ENCODE assay signal across 11 cellular contexts in genomic region chr2:224579411-224579810, GRCh38. TPM values are rescaled to one million over a fixed set of nuclear protein-coding genes. Genes with fewer than 3 reads are reported as not detected.
DNase-seq lines count a peak whose midpoint lies in the region; ATAC-seq and TF ChIP-seq lines count a peak whose summit lies in the region.
"Had no signal": no experiment of that assay in that cellular context is flagged by ENCODE, and none has a peak within 500 bp of the region (broad histone marks: within the 10 kb centered on the region; RNA-seq: fewer than 3 reads in every experiment).

No MANE protein-coding gene starts in this region.

- H3K36me3 ChIP-seq in DND-41 (ENCODE audit: insufficient read depth, low read length): peaks cover 14% of the 10 kb centered on the region; the same call in 1 of the 2 replicates
- H3K36me3 ChIP-seq in mammary epithelial cell (ENCODE audit: insufficient read depth, low read length): no peaks in the 10 kb centered on the region
- no peaks in the 10 kb centered on the region for H3K36me3 ChIP-seq in naive thymus-derived CD4-positive, alpha-beta T cell (ENCODE audit: control insufficient read depth in 2 of 3, insufficient read depth in 3 of 3, low read length in 3 of 3)

- H3K27me3 ChIP-seq in DND-41 (ENCODE audit: insufficient read depth, low read length, poor library complexity) (no peaks in the 10 kb centered on the region), mammary epithelial cell (ENCODE audit: insufficient read depth, low read length) (no peaks in the 10 kb centered on the region)
- H3K27me3 ChIP-seq in naive thymus-derived CD4-positive, alpha-beta T cell (ENCODE audit: control insufficient read depth in 2 of 2, insufficient read depth in 2 of 2, low read length in 2 of 2): no peaks in the 10 kb centered on the region

- H3K27ac Mint-ChIP-seq in naive thymus-derived CD4-positive, alpha-beta T cell: peak overlapping the region in 6 of 9 donors; percentile 0 to 83 (median 14)

- H3K9ac ChIP-seq in DND-41 (ENCODE audit: low read depth, low read length) (no peak overlapping the region), mammary epithelial cell (ENCODE audit: insufficient read depth, low read length) (no peak overlapping the region)

- CTCF ChIA-PET in mammary epithelial cell (lab: Charles Lee; ENCODE audit: low non-redundant PET): interaction anchor here (0.6 kb wide), 1 partner anchor 894 kb away, joined by 5 read pairs; no protein-coding TSS in a partner anchor
- CTCF ChIA-PET in naive thymus-derived CD4-positive, alpha-beta T cell (lab: Charles Lee): interaction anchor here (0.7 to 0.8 kb wide), 2 partner anchors 17 to 67 kb away, joined by 3 read pairs; no protein-coding TSS in a partner anchor

- no peaks in the 10 kb centered on the region for H3K9me3 ChIP-seq in DND-41 (ENCODE audit: insufficient read depth, low read length, severe bottlenecking)
- H3K9me3 ChIP-seq in mammary epithelial cell (replicated peaks; ENCODE audit: insufficient read depth, low read length): no peaks in the 10 kb centered on the region
- no peaks in the 10 kb centered on the region for H3K9me3 ChIP-seq in naive thymus-derived CD4-positive, alpha-beta T cell (ENCODE audit: control insufficient read depth in 2 of 3, low read length in 3 of 3)

- peaks cover 0 to 2% (median 0%) of the 10 kb centered on the region in 11 donors for H3K9me3 Mint-ChIP-seq in naive thymus-derived CD4-positive, alpha-beta T cell

- WGBS in mammary epithelial cell (ENCODE audit: low coverage, missing lambda C conversion rate): 100% methylated on average over 1 of the region's 2 CpGs

- no peak overlapping the region for H2AFZ ChIP-seq in DND-41 (ENCODE audit: low read depth, low read length)
- no peak overlapping the region for H2AFZ ChIP-seq in mammary epithelial cell (ENCODE audit: low read depth, low read length)

- H3K4me3 ChIP-seq in DND-41 (ENCODE audit: low read depth in 1 of 2, low read length in 2 of 2): no peak overlapping the region
- H3K4me3 ChIP-seq in NB4 (ENCODE audit: low read depth, low read length): peak overlapping the region; percentile 17
- H3K4me3 ChIP-seq in mammary epithelial cell (replicated peaks in 1 of 3; ENCODE audit: insufficient read depth in 1 of 3, low read depth in 2 of 3, low read length in 3 of 3): peak overlapping the region in 1 of 3 experiments; percentile 23
- peak overlapping the region; percentile 2 for H3K4me3 ChIP-seq in naive thymus-derived CD4-positive, alpha-beta T cell (ENCODE audit: low read length)

- peaks cover 47 to 96% (median 87%) of the 10 kb centered on the region in 7 donors for H3K4me1 Mint-ChIP-seq in naive thymus-derived CD4-positive, alpha-beta T cell

- peaks cover 66% of the 10 kb centered on the region for H3K4me1 ChIP-seq in DND-41 (ENCODE audit: insufficient read depth, low read length)
- H3K4me1 ChIP-seq in mammary epithelial cell (ENCODE audit: insufficient read depth, low read length): peaks cover 13% of the 10 kb centered on the region
- peaks cover 63 to 70% of the 10 kb centered on the region in 2 donors for H3K4me1 ChIP-seq in naive thymus-derived CD4-positive, alpha-beta T cell (ENCODE audit: control insufficient read depth in 2 of 2, insufficient read depth in 2 of 2, low read length in 2 of 2)

- dilution Hi-C loops in mammary epithelial cell (cut with HindIII; ENCODE audit: low sequenced_read_pairs): no loop called here

- peaks cover 0 to 16% (median 10%) of the 10 kb centered on the region in 5 donors for H3K36me3 Mint-ChIP-seq in naive thymus-derived CD4-positive, alpha-beta T cell

- no TSS peak for BruUV-seq in mammary epithelial cell (replicated peaks; lab: Mats Ljungman, UMichigan)

- H3K79me2 ChIP-seq in DND-41 (ENCODE audit: insufficient read depth, low read length) (peaks cover 100% of the 10 kb centered on the region), mammary epithelial cell (ENCODE audit: insufficient read depth, low read length) (peaks cover 100% of the 10 kb centered on the region)

- peak overlapping the region; percentile 38; the same call in 1 of the 2 replicates for H3K4me2 ChIP-seq in DND-41 (ENCODE audit: insufficient read depth, low read length)
- peak overlapping the region; percentile 55 for H3K4me2 ChIP-seq in mammary epithelial cell (ENCODE audit: insufficient read depth, low read depth, low read length)

- in situ Hi-C loops in mammary epithelial cell (cut with MboI; ENCODE audit: low sequenced_read_pairs in 2 of 2): no loop called here

- H4K20me1 ChIP-seq in DND-41 (ENCODE audit: insufficient read depth, low read length) (peaks cover 88% of the 10 kb centered on the region), mammary epithelial cell (ENCODE audit: insufficient read depth, low read length) (peaks cover 12% of the 10 kb centered on the region)

- DNase-seq in DND-41 (no peak), NB4 (ENCODE audit: low read depth) (peak; percentile 34), mammary epithelial cell (peak; percentile 43), NOMO-1 treated with dmso at 0.1 percent for 144 hours (lab: John Stamatoyannopoulos, UW; ENCODE audit: unreplicated experiment) (no peak), NCI-H526 treated with DMSO at 0.1 percent for 48 hours (lab: John Stamatoyannopoulos, UW) (no peak), NCI-H2081 (lab: John Stamatoyannopoulos, UW) (no peak)
- no peak for DNase-seq in naive thymus-derived CD4-positive, alpha-beta T cell
- DNase-seq: activated gamma-delta T cell treated with Interleukin-2 at 50 U/mL for 16 hours, GF-D8, NCI-H1436 treated with DMSO at 0.1 percent for 48 hours had no signal

- H3K4me3 Mint-ChIP-seq in naive thymus-derived CD4-positive, alpha-beta T cell: peak overlapping the region; percentile 37 to 84 (median 69)

- POLR2A ChIA-PET in naive thymus-derived CD4-positive, alpha-beta T cell (lab: Charles Lee): interaction anchor here (1.1 kb wide), 1 partner anchor 18 kb away, joined by 4 read pairs; no protein-coding TSS in a partner anchor

- no peak for TF ChIP-seq POLR2A in NB4 (IDR thresholded peaks at IDR 0.05; ENCODE audit: extremely low read depth, insufficient read length)

- H3K27me3 Mint-ChIP-seq in naive thymus-derived CD4-positive, alpha-beta T cell: no peaks in the 10 kb centered on the region

- no peak overlapping the region for H3K27ac ChIP-seq in DND-41 (ENCODE audit: low read length)
- H3K27ac ChIP-seq in mammary epithelial cell (ENCODE audit: insufficient read depth, low read depth, low read length): no peak overlapping the region
- peak overlapping the region; percentile 17 for H3K27ac ChIP-seq in naive thymus-derived CD4-positive, alpha-beta T cell (ENCODE audit: low read depth, low read length)

- intact Hi-C loops in mammary epithelial cell (cut with micrococcal nuclease): no loop called here
- intact Hi-C loops in naive thymus-derived CD4-positive, alpha-beta T cell (cut with micrococcal nuclease): loop anchor here (2.0 to 5.0 kb wide), 3 partner anchors 15 to 67 kb away; no protein-coding TSS in a partner anchor

- TF ChIP-seq CTCF in DND-41 (IDR thresholded peaks at IDR 0.05; ENCODE audit: borderline replicate concordance, extremely low read depth, low read length, poor library complexity, severe bottlenecking) (no peak), NB4 (IDR thresholded peaks at IDR 0.05; ENCODE audit: low read depth, low read length) (no peak), mammary epithelial cell (conservative IDR thresholded peaks at IDR 0.05 in 1 of 2, IDR thresholded peaks at IDR 0.05 in 1 of 2; ENCODE audit: extremely low read depth in 1 of 2, insufficient read depth in 1 of 2, low read depth in 1 of 2, low read length in 2 of 2) (no peak)

- ATAC-seq in DND-41 (ENCODE audit: insufficient read depth, low read depth) (peak; percentile 28; the same call in 2 of the 3 replicates), HG03196 (IDR thresholded peaks at IDR 0.05; ENCODE audit: unreplicated experiment) (no peak)
- ATAC-seq in naive thymus-derived CD4-positive, alpha-beta T cell: no peak

RNA-seq across cellular contexts. Expression of gene CUL3, which starts 5.8 kb away (rescaled TPM):
- 10 to 100 TPM; 45.0 to 62.9 TPM for total RNA-seq in mammary epithelial cell
- polyA plus RNA-seq in mammary epithelial cell: 31.3 TPM
- polyA minus RNA-seq in mammary epithelial cell: 98.3 TPM
- total RNA-seq in naive thymus-derived CD4-positive, alpha-beta T cell: 10 to 100 TPM; 70.5 to 97.0 (median 87.8) TPM
- 10 to 100 TPM; 21.4 to 38.2 TPM for polyA plus RNA-seq in naive thymus-derived CD4-positive, alpha-beta T cell

Comparison
In these comparisons a context has a peak if more than half of its experiments do, and no peak if none do; other contexts are left out.
1. DNase-seq: peak in NB4 (single experiment) and mammary epithelial cell (single experiment); none in DND-41 (single experiment), naive thymus-derived CD4-positive, alpha-beta T cell (0 of 9), NOMO-1 treated with dmso at 0.1 percent for 144 hours (single experiment), NCI-H526 treated with DMSO at 0.1 percent for 48 hours (single experiment) and NCI-H2081 (0 of 2).
2. H3K4me3 ChIP-seq: peak in NB4 (single experiment) and naive thymus-derived CD4-positive, alpha-beta T cell (single experiment); none in DND-41 (0 of 2).